Comparison of ENCODE assay signal across 16 cellular contexts in genomic region chr11:88402784-88403183, GRCh38.
DNase-seq lines count a peak whose midpoint lies in the region; ATAC-seq and TF ChIP-seq lines count a peak whose summit lies in the region.
"Had no signal": no experiment of that assay in that cellular context is flagged by ENCODE, and none has a peak within 500 bp of the region (broad histone marks: within the 10 kb centered on the region; RNA-seq: fewer than 3 reads in every experiment).

No MANE protein-coding gene starts in this region.

- H3K36me3 ChIP-seq in heart right ventricle (no peaks in the 10 kb centered on the region), adipocyte (ENCODE audit: control insufficient read depth, insufficient read depth, low read length, severe bottlenecking) (no peaks in the 10 kb centered on the region), thyroid gland (no peaks in the 10 kb centered on the region)

- intact Hi-C loops in heart right ventricle (cut with DNase I) (loop anchor here in 1 of 10 donors (5.0 kb wide), 1 partner anchor 65 kb away; the partner anchor contains the start of gene CTSC), left cardiac atrium (cut with DNase I) (no loop called here), thyroid gland (cut with DNase I) (no loop called here)

- H3K27me3 ChIP-seq in heart right ventricle (no peaks in the 10 kb centered on the region), adipocyte (replicated peaks; ENCODE audit: control insufficient read depth, insufficient read depth, low read length) (no peaks in the 10 kb centered on the region), thyroid gland (no peaks in the 10 kb centered on the region)

- 93 to 96% methylated on average over 5 of the region's 5 CpGs for WGBS in heart right ventricle, 2 donors
- 92 to 94% methylated on average over 5 of the region's 5 CpGs for WGBS in thyroid gland, 2 donors

- ATAC-seq in heart right ventricle (no peak), left cardiac atrium (no peak)
- ATAC-seq: activated CD4-positive, CD25-positive, alpha-beta regulatory T cell treated with anti-CD3 and anti-CD28 coated beads, Interleukin-2, amount 50 U/mL, for 24 hours; activated naive CD4-positive, alpha-beta T cell treated with anti-CD3 and anti-CD28 coated beads, Interleukin-2, amount 50 U/mL, for 72 hours had no signal

- no peak for TF ChIP-seq POLR2A in thyroid gland (IDR thresholded peaks at IDR 0.05)

- H3K9me3 ChIP-seq in heart right ventricle (no peaks in the 10 kb centered on the region), adipocyte (ENCODE audit: control insufficient read depth, low read length) (no peaks in the 10 kb centered on the region), thyroid gland (no peaks in the 10 kb centered on the region)

- peak overlapping the region in 8 of 10 donors; percentile 6 to 70 (median 18) for H3K27ac ChIP-seq in heart right ventricle
- H3K27ac ChIP-seq in thyroid gland = peak overlapping the region; percentile 42 to 63 (median 54)

- peaks cover 0 to 54% (median 0%) of the 10 kb centered on the region in 9 donors for H3K4me1 ChIP-seq in heart right ventricle
- H3K4me1 ChIP-seq in adipocyte (ENCODE audit: control insufficient read depth, insufficient read depth, low read length) = peaks cover 35% of the 10 kb centered on the region
- peaks cover 14 to 53% of the 10 kb centered on the region in 2 donors for H3K4me1 ChIP-seq in thyroid gland
- H3K4me1 ChIP-seq: parathyroid adenoma had no signal

- DNase-seq in heart right ventricle = no peak
- no peak for DNase-seq in left cardiac atrium
- DNase-seq in adipocyte (ENCODE audit: low read depth) = peak; percentile 44
- DNase-seq in fibroblast of villous mesenchyme (ENCODE audit: low read depth) = peak; percentile 33
- no peak for DNase-seq in thyroid gland
- no peak for DNase-seq in NOMO-1 treated with dmso at 0.1 percent for 144 hours (lab: John Stamatoyannopoulos, UW; ENCODE audit: unreplicated experiment)
- no peak for DNase-seq in mucosa of gallbladder (ENCODE audit: low spot score)
- no peak for DNase-seq in NCI-H2196 treated with DMSO at 0.1 percent for 48 hours (lab: John Stamatoyannopoulos, UW; ENCODE audit: unreplicated experiment)
- DNase-seq: activated CD8-positive, alpha-beta memory T cell treated with anti-CD3 and anti-CD28 coated beads, Interleukin-2, amount 50 U/mL, for 4 hours; DMS 273 treated with DMSO at 0.1 percent for 48 hours; MM.1S; NCI-H2107; substantia nigra had no signal

- H3K9ac ChIP-seq in adipocyte (ENCODE audit: low read length) = peak overlapping the region; percentile 9
- H3K9ac ChIP-seq: parathyroid adenoma had no signal

- TF ChIP-seq CTCF in heart right ventricle (IDR thresholded peaks at IDR 0.05) (no peak), fibroblast of villous mesenchyme (IDR thresholded peaks at IDR 0.05; ENCODE audit: insufficient read depth, low read depth, low read length) (no peak), thyroid gland (IDR thresholded peaks at IDR 0.05) (no peak)

- no peak overlapping the region for H3K4me3 ChIP-seq in heart right ventricle
- H3K4me3 ChIP-seq in adipocyte (ENCODE audit: low read length) = peak overlapping the region; percentile 44
- H3K4me3 ChIP-seq in fibroblast of villous mesenchyme (ENCODE audit: low read depth, low read length) = no peak overlapping the region
- no peak overlapping the region for H3K4me3 ChIP-seq in thyroid gland (replicated peaks in 1 of 3)

Comparison
In these comparisons a context has a peak if more than half of its experiments do, and no peak if none do; other contexts are left out.
1. DNase-seq: peak in adipocyte (single experiment) and fibroblast of villous mesenchyme (single experiment); none in heart right ventricle (0 of 2), left cardiac atrium (single experiment), thyroid gland (0 of 2), NOMO-1 treated with dmso at 0.1 percent for 144 hours (single experiment), mucosa of gallbladder (single experiment) and NCI-H2196 treated with DMSO at 0.1 percent for 48 hours (single experiment).